14 cellular contexts compared by ENCODE assay signal in genomic region chr10:43278216-43278615, GRCh38. TPM values are rescaled to one million over a fixed set of nuclear protein-coding genes. Genes with fewer than 3 reads are reported as not detected.
DNase-seq lines count a peak whose midpoint lies in the region; ATAC-seq and TF ChIP-seq lines count a peak whose summit lies in the region.
"Had no signal": no experiment of that assay in that cellular context is flagged by ENCODE, and none has a peak within 500 bp of the region (broad histone marks: within the 10 kb centered on the region; RNA-seq: fewer than 3 reads in every experiment).

No MANE protein-coding gene starts in this region.

- H3K9me3 ChIP-seq in PC-3 (ENCODE audit: low read length): no peaks in the 10 kb centered on the region
- no peaks in the 10 kb centered on the region for H3K9me3 ChIP-seq in gastrocnemius medialis
- H3K9me3 ChIP-seq: BLaER1, HAP-1 had no signal

- peaks cover 4% of the 10 kb centered on the region for H3K4me1 Mint-ChIP-seq in activated CD8-positive, alpha-beta memory T cell treated with anti-CD3 and anti-CD28 coated beads, Interleukin-2, amount 10 ng/mL, durations not matched to agents 7 days and 5 days

- no peak overlapping the region for H3K4me3 ChIP-seq in PC-3 (ENCODE audit: low read length)
- H3K4me3 ChIP-seq in epithelial cell of esophagus (ENCODE audit: low read length): no peak overlapping the region
- no peak overlapping the region for H3K4me3 ChIP-seq in gastrocnemius medialis
- H3K4me3 ChIP-seq: BLaER1, HAP-1 had no signal

- H3K36me3 ChIP-seq in PC-3 (ENCODE audit: low read depth, low read length): no peaks in the 10 kb centered on the region
- no peaks in the 10 kb centered on the region for H3K36me3 ChIP-seq in gastrocnemius medialis
- H3K36me3 ChIP-seq: BLaER1, HAP-1 had no signal

- BruUV-seq in PC-3 (replicated peaks; lab: Mats Ljungman, UMichigan): no TSS peak

- POLR2A ChIA-PET in PC-3 (lab: Charles Lee; ENCODE audit: unreplicated experiment): no interaction called here

- CTCF ChIA-PET in activated CD8-positive, alpha-beta memory T cell treated with anti-CD3 and anti-CD28 coated beads, Interleukin-2, amount 10 ng/mL, durations not matched to agents 7 days and 5 days (lab: Charles Lee): interaction anchor here (0.9 to 1.3 kb wide), 4 partner anchors 9 to 76 kb away, joined by 3 to 4 read pairs (median 4); no protein-coding TSS in a partner anchor
- CTCF ChIA-PET in PC-3 (lab: Charles Lee): no interaction called here

- H3K27ac Mint-ChIP-seq in activated CD8-positive, alpha-beta memory T cell treated with anti-CD3 and anti-CD28 coated beads, Interleukin-2, amount 10 ng/mL, durations not matched to agents 7 days and 5 days: no peak overlapping the region

- H3F3A ChIP-seq in PC-3 (ENCODE audit: low read length, unreplicated experiment): no peaks in the 10 kb centered on the region

- no peaks in the 10 kb centered on the region for H3K36me3 Mint-ChIP-seq in activated CD8-positive, alpha-beta memory T cell treated with anti-CD3 and anti-CD28 coated beads, Interleukin-2, amount 10 ng/mL, durations not matched to agents 7 days and 5 days

- no peak for TF ChIP-seq POLR2A in gastrocnemius medialis (IDR thresholded peaks at IDR 0.05)

- intact Hi-C loops in PC-3 (cut with micrococcal nuclease) (no loop called here), gastrocnemius medialis (cut with DNase I; ENCODE audit: low total_unique reads) (no loop called here)

- in situ Hi-C loops in gastrocnemius medialis (cut with MboI; ENCODE audit: low sequenced_read_pairs in 4 of 4): no loop called here

- H3K9me2 ChIP-seq in PC-3 (replicated peaks; ENCODE audit: low read length): no peaks in the 10 kb centered on the region

- peaks cover 65% of the 10 kb centered on the region for H3K27me3 ChIP-seq in PC-3 (ENCODE audit: low read length)
- H3K27me3 ChIP-seq in gastrocnemius medialis: peaks cover 0 to 18% (median 17%) of the 10 kb centered on the region in 3 donors
- H3K27me3 ChIP-seq: BLaER1 had no signal

- peaks cover 45% of the 10 kb centered on the region for H3K27me3 Mint-ChIP-seq in activated CD8-positive, alpha-beta memory T cell treated with anti-CD3 and anti-CD28 coated beads, Interleukin-2, amount 10 ng/mL, durations not matched to agents 7 days and 5 days

- ATAC-seq in activated CD8-positive, alpha-beta memory T cell treated with anti-CD3 and anti-CD28 coated beads, Interleukin-2, amount 10 ng/mL, durations not matched to agents 7 days and 5 days: no peak
- ATAC-seq in PC-3 (no peak), gastrocnemius medialis (no peak)

- no peak overlapping the region for H3K4me3 Mint-ChIP-seq in activated CD8-positive, alpha-beta memory T cell treated with anti-CD3 and anti-CD28 coated beads, Interleukin-2, amount 10 ng/mL, durations not matched to agents 7 days and 5 days

- no peaks in the 10 kb centered on the region for H3K79me2 ChIP-seq in PC-3 (ENCODE audit: low read length)

- H3K4me2 ChIP-seq in PC-3 (ENCODE audit: low read length): no peak overlapping the region
- H3K4me2 ChIP-seq: BLaER1 had no signal

- no peak overlapping the region for H2AFZ ChIP-seq in PC-3 (ENCODE audit: low read length)

- no peaks in the 10 kb centered on the region for H3K9me3 Mint-ChIP-seq in activated CD8-positive, alpha-beta memory T cell treated with anti-CD3 and anti-CD28 coated beads, Interleukin-2, amount 10 ng/mL, durations not matched to agents 7 days and 5 days (ENCODE audit: low read depth)

- peak; percentile 1 for DNase-seq in activated CD8-positive, alpha-beta memory T cell treated with anti-CD3 and anti-CD28 coated beads for 24 hours
- DNase-seq in activated CD8-positive, alpha-beta memory T cell treated with anti-CD3 and anti-CD28 coated beads, Interleukin-2, amount 10 ng/mL, durations not matched to agents 7 days and 5 days: no peak
- DNase-seq in PC-3 (peak; percentile 27), epithelial cell of esophagus (ENCODE audit: low read depth) (peak; percentile 60), renal cortical epithelial cell (ENCODE audit: low read depth) (peak; percentile 19), gastrocnemius medialis (no peak), NCI-H774 (lab: John Stamatoyannopoulos, UW) (no peak), UCSD-AML1 (lab: John Stamatoyannopoulos, UW; ENCODE audit: unreplicated experiment) (no peak)
- DNase-seq: 8988T, AML-193, DMS53 had no signal

- TF ChIP-seq CTCF in PC-3 (conservative IDR thresholded peaks at IDR 0.05; ENCODE audit: low read depth, low read length) (no peak), epithelial cell of esophagus (IDR thresholded peaks at IDR 0.05; ENCODE audit: insufficient read depth, low read depth, low read length, missing control alignments) (no peak), gastrocnemius medialis (IDR thresholded peaks at IDR 0.05 in 4 of 5, conservative IDR thresholded peaks at IDR 0.05 in 1 of 5) (no peak)

- H3K4me1 ChIP-seq in PC-3 (ENCODE audit: insufficient read depth, low read length) (no peaks in the 10 kb centered on the region), gastrocnemius medialis (no peaks in the 10 kb centered on the region)
- H3K4me1 ChIP-seq: BLaER1, HAP-1 had no signal

- no peak overlapping the region for H3K27ac ChIP-seq in PC-3 (ENCODE audit: low read length)
- no peak overlapping the region for H3K27ac ChIP-seq in gastrocnemius medialis
- H3K27ac ChIP-seq: BLaER1 had no signal

- H4K20me1 ChIP-seq in PC-3 (ENCODE audit: low read length): no peaks in the 10 kb centered on the region
- H4K20me1 ChIP-seq: BLaER1 had no signal

- no peak overlapping the region for H3K9ac ChIP-seq in PC-3 (ENCODE audit: low read length)
- H3K9ac ChIP-seq: BLaER1 had no signal

RNA-seq across cellular contexts. Expression of gene RASGEF1A, which starts 11.4 kb away (rescaled TPM):
- 1 to 10 TPM; 3.2 to 4.2 TPM for total RNA-seq in activated CD8-positive, alpha-beta memory T cell treated with anti-CD3 and anti-CD28 coated beads, Interleukin-2, amount 10 ng/mL, durations not matched to agents 7 days and 5 days
- total RNA-seq in PC-3 (2014; rRNA removed) (not detected in 2 replicates), renal cortical epithelial cell (under 0.01 and 2.0 TPM in 2 replicates), gastrocnemius medialis (under 1 TPM; 0.31 to 0.80 (median 0.73) TPM)
- total RNA-seq: HT1080 had no signal

Comparison
In these comparisons a context has a peak if more than half of its experiments do, and no peak if none do; other contexts are left out.
1. DNase-seq: peak in activated CD8-positive, alpha-beta memory T cell treated with anti-CD3 and anti-CD28 coated beads for 24 hours (single experiment), PC-3 (single experiment), epithelial cell of esophagus (single experiment) and renal cortical epithelial cell (single experiment); none in activated CD8-positive, alpha-beta memory T cell treated with anti-CD3 and anti-CD28 coated beads, Interleukin-2, amount 10 ng/mL, durations not matched to agents 7 days and 5 days (single experiment), gastrocnemius medialis (0 of 2), NCI-H774 (single experiment) and UCSD-AML1 (single experiment).